In the genomic region with DNA sequence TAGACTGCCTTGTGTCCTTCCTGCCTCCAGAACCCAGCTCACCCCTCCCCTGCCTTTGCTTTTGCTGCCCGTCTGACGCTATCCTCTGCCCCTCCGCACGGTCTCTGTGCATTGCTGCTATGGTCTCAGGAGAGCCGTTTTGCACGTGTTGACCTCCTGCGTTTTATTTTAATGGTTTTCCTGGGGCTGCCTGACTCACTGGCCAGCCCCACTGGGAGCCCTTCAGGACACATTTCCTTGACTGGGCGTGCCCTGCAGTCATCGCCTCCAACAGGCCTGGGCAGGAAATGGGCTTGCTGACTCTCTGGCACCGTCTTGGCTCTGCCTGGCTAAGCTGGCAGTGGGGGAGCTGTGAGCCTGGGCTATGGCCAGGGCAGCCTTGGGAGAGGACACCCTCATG, we compare ENCODE assay signal across 13 cellular contexts. TPM values are rescaled to one million over a fixed set of nuclear protein-coding genes. Genes with fewer than 3 reads are reported as not detected.
DNase-seq lines count a peak whose midpoint lies in the region; ATAC-seq, FAIRE-seq and TF ChIP-seq lines count a peak whose summit lies in the region.
"Had no signal": no experiment of that assay in that cellular context is flagged by ENCODE, and none has a peak within 500 bp of the region (broad histone marks: within the 10 kb centered on the region; RNA-seq: fewer than 3 reads in every experiment).

No MANE protein-coding gene starts in this region.

- H4K20me1 ChIP-seq in HCT116 (ENCODE audit: insufficient read depth) = no peaks in the 10 kb centered on the region

- RAD21 ChIA-PET in HCT116 (lab: Charles Lee; ENCODE audit: low non-redundant PET in 1 of 2, low total read pairs in 2 of 2, uncharacterized antibody in 2 of 2, unreplicated experiment in 2 of 2) = interaction anchor here (0.5 to 0.6 kb wide), 2 partner anchors 34 to 45 kb away, joined by 3 to 6 read pairs; no protein-coding TSS in a partner anchor

- no peak for TF ChIP-seq EP300 in A549 (IDR thresholded peaks at IDR 0.05)

- no peaks in the 10 kb centered on the region for H3K36me3 Mint-ChIP-seq in immature natural killer cell

- WGBS in A549 (ENCODE audit: missing lambda C conversion rate) = 59% methylated on average over 9 of the region's 10 CpGs

- H3K9ac ChIP-seq in HCT116 (ENCODE audit: low read length) (0 out of 2 replicates have a peak overlapping the region, but pooled peaks have one; percentile 16), kidney (ENCODE audit: low read length in 2 of 2) (no peak overlapping the region)

- TF ChIP-seq POLR2A in A549 (IDR thresholded peaks at IDR 0.05; ENCODE audit: low read length) = no peak
- TF ChIP-seq POLR2A in HCT116 (IDR thresholded peaks at IDR 0.05; ENCODE audit: borderline replicate concordance, extremely low read depth, insufficient read depth, insufficient read length) = no peak

- H3K4me2 ChIP-seq in A549 (no peak overlapping the region), HCT116 (ENCODE audit: low read length) (peak overlapping the region; percentile 54)

- FAIRE-seq in A549 (lab: Jason Lieb, UNC) (no peak), kidney (lab: Jason Lieb, UNC) (no peak)

- DNase-seq in A549 (ENCODE audit: low read depth in 1 of 2, low spot score in 1 of 2) = peak; percentile 33 to 48
- DNase-seq in HCT116 (ENCODE audit: low read depth, low spot score) = no peak
- DNase-seq in astrocyte of the cerebellum (ENCODE audit: low read depth) = peak; percentile 32
- DNase-seq in hepatic stellate cell (ENCODE audit: low spot score) = peak; percentile 38
- no peak for DNase-seq in NCI-H345 treated with DMSO at 0.1 percent for 48 hours (lab: John Stamatoyannopoulos, UW; ENCODE audit: unreplicated experiment)
- no peak for DNase-seq in kidney
- no peak for DNase-seq in immature natural killer cell
- no peak for DNase-seq in occipital lobe (lab: John Stamatoyannopoulos, UW)
- DNase-seq: amniotic stem cell, Caco-2, NCI-H187, WERI-Rb-1 had no signal

- H2AFZ ChIP-seq in HCT116 (ENCODE audit: low read depth, low read length, poor library complexity, severe bottlenecking) = peak overlapping the region; percentile 41

- ATAC-seq in A549 = peak in 1 of 2 experiments; percentile 55; a peak in 3 of 6 replicates
- peak; percentile 94 for ATAC-seq in HCT116

- H3K9me3 Mint-ChIP-seq in immature natural killer cell = no peaks in the 10 kb centered on the region

- 0 out of 3 replicates have a peak, but pooled peaks cover 5% of the 10 kb centered on the region for H3K4me1 ChIP-seq in A549
- peaks cover 13 to 19% of the 10 kb centered on the region in 2 experiments for H3K4me1 ChIP-seq in HCT116 (ENCODE audit: control insufficient read depth in 1 of 2, insufficient read depth in 2 of 2, low read length in 2 of 2)
- H3K4me1 ChIP-seq in kidney (ENCODE audit: control insufficient read depth in 1 of 2, insufficient read depth in 1 of 2, low read depth in 1 of 2, low read length in 2 of 2) = no peaks in the 10 kb centered on the region

- H3K9me3 ChIP-seq in A549 (no peaks in the 10 kb centered on the region), HCT116 (ENCODE audit: control insufficient read depth in 1 of 2, insufficient read depth in 1 of 2, low read depth in 1 of 2, low read length in 2 of 2) (no peaks in the 10 kb centered on the region), kidney (ENCODE audit: control insufficient read depth in 1 of 2, low read length in 2 of 2) (no peaks in the 10 kb centered on the region)

- no TSS peak for BruUV-seq in HCT116 (replicated peaks; lab: Mats Ljungman, UMichigan)

- TF ChIP-seq RAD21 in A549 (conservative IDR thresholded peaks at IDR 0.05 in 1 of 2, IDR thresholded peaks at IDR 0.05 in 1 of 2) (no peak), HCT116 (IDR thresholded peaks at IDR 0.05; ENCODE audit: low read depth) (no peak; the same call in 1 of the 2 replicates)

- POLR2A ChIA-PET in A549 (lab: Yijun Ruan, JAX) = no interaction called here
- POLR2A ChIA-PET in HCT116 (lab: Charles Lee) = interaction anchor here (0.6 to 1.0 kb wide), 2 partner anchors 21 to 77 kb away, joined by 3 to 7 read pairs; no protein-coding TSS in a partner anchor

- H3K79me2 ChIP-seq in HCT116 (ENCODE audit: insufficient read depth, low read length) = no peaks in the 10 kb centered on the region

- no peaks in the 10 kb centered on the region for H3K27me3 ChIP-seq in HCT116 (ENCODE audit: insufficient read depth, low read length)

- H3K27ac Mint-ChIP-seq in immature natural killer cell = no peak overlapping the region

- CTCF ChIA-PET in A549 (lab: Yijun Ruan, JAX) = interaction anchor here (0.7 to 1.4 kb wide), 3 partner anchors 29 to 34 kb away, joined by 3 to 4 read pairs (median 4); no protein-coding TSS in a partner anchor
- CTCF ChIA-PET in HCT116 (lab: Charles Lee) = no interaction called here

- in situ Hi-C loops in astrocyte of the cerebellum (cut with HindIII; ENCODE audit: low sequenced_read_pairs) = no loop called here

- no peak for TF ChIP-seq CTCF in A549 (IDR thresholded peaks at IDR 0.05)
- no peak for TF ChIP-seq CTCF in HCT116 (IDR thresholded peaks at IDR 0.05 in 2 of 3, conservative IDR thresholded peaks at IDR 0.05 in 1 of 3; ENCODE audit: borderline replicate concordance in 1 of 3, insufficient read depth in 1 of 3, low read depth in 2 of 3, low read length in 2 of 3)
- TF ChIP-seq CTCF in astrocyte of the cerebellum (IDR thresholded peaks at IDR 0.05; ENCODE audit: low read depth, low read length, missing control alignments) = peak; percentile 3
- no peak for TF ChIP-seq CTCF in kidney (IDR thresholded peaks at IDR 0.05; ENCODE audit: borderline replicate concordance, extremely low read depth, insufficient read depth)

- peaks cover 0 to 2% (median 0%) of the 10 kb centered on the region in 3 donors for H3K27me3 Mint-ChIP-seq in immature natural killer cell (ENCODE audit: low read depth in 3 of 3)

- intact Hi-C loops in HCT116 (cut with micrococcal nuclease) = no loop called here
- intact Hi-C loops in kidney (cut with DNase I) = no loop called here

- no peak overlapping the region for H3K4me3 ChIP-seq in A549
- H3K4me3 ChIP-seq in HCT116 (replicated peaks in 1 of 2; ENCODE audit: low read depth in 1 of 2, low read length in 2 of 2) = no peak overlapping the region
- H3K4me3 ChIP-seq in astrocyte of the cerebellum (ENCODE audit: low read depth, low read length) = no peak overlapping the region
- no peak overlapping the region for H3K4me3 ChIP-seq in kidney (ENCODE audit: low read length in 2 of 2)
- H3K4me3 ChIP-seq: tibial nerve had no signal

- H3K9me2 ChIP-seq in HCT116 (ENCODE audit: insufficient read depth) = no peaks in the 10 kb centered on the region

- no peak overlapping the region for H3K27ac ChIP-seq in A549
- peak overlapping the region; percentile 13; the same call in 1 of the 2 replicates for H3K27ac ChIP-seq in HCT116 (ENCODE audit: low read depth, low read length)
- no peak overlapping the region for H3K27ac ChIP-seq in kidney (ENCODE audit: low read depth in 2 of 2, low read length in 2 of 2)
- H3K27ac ChIP-seq: tibial nerve, WERI-Rb-1 had no signal

- no peak overlapping the region for H3K4me3 Mint-ChIP-seq in immature natural killer cell

- H3K36me3 ChIP-seq in HCT116 (ENCODE audit: control insufficient read depth in 1 of 2, insufficient read depth in 2 of 2, low read length in 2 of 2) = no peaks in the 10 kb centered on the region
- no peaks in the 10 kb centered on the region for H3K36me3 ChIP-seq in kidney (ENCODE audit: control insufficient read depth in 1 of 2, insufficient read depth in 2 of 2, low read length in 2 of 2)
- H3K36me3 ChIP-seq: tibial nerve, WERI-Rb-1 had no signal

- H3K4me1 Mint-ChIP-seq in immature natural killer cell = no peaks in the 10 kb centered on the region

TF ChIP-seq in A549, 52 proteins besides CTCF, POLR2A, EP300 and RAD21 (continues in another document):
- TF ChIP-seq POLR2AphosphoS2 (conservative IDR thresholded peaks at IDR 0.05; ENCODE audit: low read length) = no peak
- TF ChIP-seq RARB (CRISPR knock-in tag; IDR thresholded peaks at IDR 0.05) = no peak
- TF ChIP-seq, protein P1, sequence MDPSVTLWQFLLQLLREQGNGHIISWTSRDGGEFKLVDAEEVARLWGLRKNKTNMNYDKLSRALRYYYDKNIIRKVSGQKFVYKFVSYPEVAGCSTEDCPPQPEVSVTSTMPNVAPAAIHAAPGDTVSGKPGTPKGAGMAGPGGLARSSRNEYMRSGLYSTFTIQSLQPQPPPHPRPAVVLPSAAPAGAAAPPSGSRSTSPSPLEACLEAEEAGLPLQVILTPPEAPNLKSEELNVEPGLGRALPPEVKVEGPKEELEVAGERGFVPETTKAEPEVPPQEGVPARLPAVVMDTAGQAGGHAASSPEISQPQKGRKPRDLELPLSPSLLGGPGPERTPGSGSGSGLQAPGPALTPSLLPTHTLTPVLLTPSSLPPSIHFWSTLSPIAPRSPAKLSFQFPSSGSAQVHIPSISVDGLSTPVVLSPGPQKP (IDR thresholded peaks at IDR 0.05; ENCODE audit: low read depth, low read length) = no peak
- TF ChIP-seq FOSL2 (IDR thresholded peaks at IDR 0.05) = no peak
- no peak for TF ChIP-seq FOSL2 (CRISPR knock-in tag; IDR thresholded peaks at IDR 0.05)
- TF ChIP-seq HOXB5 (CRISPR knock-in tag; IDR thresholded peaks at IDR 0.05) = no peak

TF ChIP-seq in HCT116, 20 proteins besides CTCF, POLR2A, EP300 and RAD21 (continues in another document):
- TF ChIP-seq YY1 (IDR thresholded peaks at IDR 0.05; ENCODE audit: extremely low read depth, insufficient replicate concordance, low read depth, low read length) = peak; percentile 29

RNA-seq across cellular contexts. Expression of a gene that starts 17.9 kb away (rescaled TPM):
- polyA plus RNA-seq in A549 (2011; rRNA removed) (32.5 and 36.9 TPM in 2 replicates), A549 (2017; fragmentation: RNase III; extraction: RNeasy Plus Mini Kit Qiagen cat#74134 plus additional on column Dnase treatment) (11.3 to 12.9 TPM (median 11.8 TPM) in 3 replicates), kidney (ENCODE audit: insufficient read depth, low read depth, low replicate concordance) (1,185 TPM), immature natural killer cell (not detected)
- polyA plus RNA-seq in A549 (2012; cell fraction: cytosol; rRNA removed) = 13.7 and 16.0 TPM in 2 replicates
- polyA plus RNA-seq in A549 (2012; cell fraction: nucleus; rRNA removed) = 8.3 and 11.0 TPM in 2 replicates
- polyA minus RNA-seq in A549 (2011; rRNA and poly(A)+ RNA removed) = 17.1 and 24.9 TPM in 2 replicates
- total RNA-seq in HCT116 (2021; ENCODE audit: unreplicated experiment) (92.6 TPM), kidney (124 TPM), occipital lobe (9.8 TPM)
- polyA plus RNA-seq in HCT116 (2012) = 159 and 175 TPM in 2 replicates

Comparison
In these comparisons a context has a peak if more than half of its experiments do, and no peak if none do; other contexts are left out.
1. DNase-seq: peak in A549 (2 of 2), astrocyte of the cerebellum (single experiment) and hepatic stellate cell (single experiment); none in HCT116 (single experiment), NCI-H345 treated with DMSO at 0.1 percent for 48 hours (single experiment), kidney (single experiment), immature natural killer cell (0 of 3) and occipital lobe (single experiment).